8 cellular contexts compared by ENCODE assay signal in the genomic region with DNA sequence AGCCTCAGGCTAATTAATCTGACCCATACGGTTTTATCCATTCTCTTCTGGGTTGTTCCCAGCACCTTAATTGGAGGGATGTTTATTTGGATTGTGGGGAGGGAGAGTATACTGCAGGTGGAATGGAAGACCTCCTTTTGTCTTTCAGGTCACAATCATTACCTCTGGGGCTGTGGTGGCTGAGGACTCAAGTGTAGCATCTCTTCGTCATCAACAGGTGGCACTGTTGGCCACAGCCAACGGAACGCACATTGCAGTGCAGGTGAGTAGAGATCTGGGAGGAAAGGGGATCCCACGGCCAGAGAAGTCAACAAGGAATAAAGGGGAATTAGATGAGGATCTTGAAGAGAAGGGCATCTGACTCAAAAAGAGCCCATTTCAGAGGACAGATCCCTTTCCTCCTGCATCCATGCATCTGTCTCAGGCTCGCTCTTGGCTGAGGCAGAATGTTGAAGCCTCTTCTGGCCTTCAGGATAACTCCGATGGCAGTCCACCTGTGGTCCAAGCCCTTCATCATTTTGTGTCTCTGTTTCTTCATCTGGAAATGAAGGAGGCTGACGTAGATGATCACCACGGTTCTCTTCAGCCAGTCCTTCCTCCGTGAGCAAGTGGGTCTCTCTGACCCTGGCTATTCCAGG. TPM values are rescaled to one million over a fixed set of nuclear protein-coding genes. Genes with fewer than 3 reads are reported as not detected.
DNase-seq lines count a peak whose midpoint lies in the region; TF ChIP-seq lines count a peak whose summit lies in the region.

No MANE protein-coding gene starts in this region.

- intact Hi-C loops in MCF 10A (cut with micrococcal nuclease) (loop anchor here (10.0 kb wide), 1 partner anchor 290 kb away; no protein-coding TSS in a partner anchor), testis (cut with DNase I; ENCODE audit: low total_unique reads) (no loop called here)

- whole genome bisulfite sequencing in SK-N-SH (ENCODE audit: low lambda C conversion rate) = 64% methylated on average over 10 of the region's 10 CpGs
- 66 to 67% methylated on average over 10 of the region's 10 CpGs for WGBS in testis, 2 donors

- H3K9ac ChIP-seq in SK-N-SH = no peak overlapping the region

- no peaks in the 10 kb centered on the region for H3K9me3 Mint-ChIP-seq in MCF 10A (ENCODE audit: unreplicated experiment)

- TF ChIP-seq RAD21 in Ishikawa (IDR thresholded peaks at IDR 0.05; ENCODE audit: low read depth) = peak; percentile 78
- peak; percentile 85 for TF ChIP-seq RAD21 in SK-N-SH (IDR thresholded peaks at IDR 0.05; ENCODE audit: low read length)

- H4K20me1 ChIP-seq in SK-N-SH (ENCODE audit: insufficient read depth) = no peaks in the 10 kb centered on the region

- peaks cover 5% of the 10 kb centered on the region for H3K36me3 Mint-ChIP-seq in MCF 10A (ENCODE audit: insufficient read depth, unreplicated experiment)

- no peaks in the 10 kb centered on the region for H3F3A ChIP-seq in SK-N-SH (replicated peaks; ENCODE audit: insufficient read depth)

- H3K9me3 ChIP-seq in SK-N-SH (no peaks in the 10 kb centered on the region), testis (no peaks in the 10 kb centered on the region)

- H3K4me1 ChIP-seq in SK-N-SH (ENCODE audit: control insufficient read depth in 1 of 2, insufficient read depth in 2 of 2, low read depth in 1 of 2, low read length in 1 of 2) = peaks cover 0 to 4% of the 10 kb centered on the region in 2 experiments; a peak in 1 of 4 replicates
- peaks cover 4% of the 10 kb centered on the region for H3K4me1 ChIP-seq in testis

- no peak overlapping the region for H3K4me3 Mint-ChIP-seq in MCF 10A (ENCODE audit: unreplicated experiment)

- no peaks in the 10 kb centered on the region for H3K9me2 ChIP-seq in SK-N-SH

- H3K27me3 ChIP-seq in SK-N-SH (ENCODE audit: insufficient read depth) (no peaks in the 10 kb centered on the region), testis (no peaks in the 10 kb centered on the region)

- H3K27ac Mint-ChIP-seq in MCF 10A (ENCODE audit: low read depth, unreplicated experiment) = no peak overlapping the region

- TF ChIP-seq CTCF in SK-N-SH (IDR thresholded peaks at IDR 0.05) (peak; percentile 72), MCF 10A (IDR thresholded peaks at IDR 0.05; ENCODE audit: unreplicated experiment) (peak; percentile 80), testis (IDR thresholded peaks at IDR 0.05) (peak; percentile 11 to 54 (median 48))

- peaks cover 3% of the 10 kb centered on the region for H3K4me1 Mint-ChIP-seq in MCF 10A (ENCODE audit: insufficient read depth, unreplicated experiment)

- H3K36me3 ChIP-seq in SK-N-SH (replicated peaks in 1 of 2; ENCODE audit: control insufficient read depth in 1 of 2, insufficient read depth in 2 of 2, low read length in 1 of 2) (peaks cover 16 to 58% of the 10 kb centered on the region in 2 experiments), testis (ENCODE audit: low read depth, missing control alignments) (no peaks in the 10 kb centered on the region)

- no peak overlapping the region for H3K27ac ChIP-seq in SK-N-SH (ENCODE audit: low read depth in 2 of 2, low read length in 1 of 2)
- H3K27ac ChIP-seq in testis = no peak overlapping the region

- no peak overlapping the region for H3K4me2 ChIP-seq in SK-N-SH

- peak; percentile 6 for DNase-seq in DMS53 treated with DMSO at 0.1 percent for 48 hours (lab: John Stamatoyannopoulos, UW; ENCODE audit: unreplicated experiment)
- peak; percentile 86 for DNase-seq in SK-N-SH
- peak; percentile 57 for DNase-seq in MCF 10A (ENCODE audit: unreplicated experiment)
- DNase-seq in kidney glomerular epithelial cell (lab: John Stamatoyannopoulos, UW) = peak; percentile 2
- peak; percentile 44 for DNase-seq in testis
- no peak for DNase-seq in T1000 (lab: John Stamatoyannopoulos, UW)
- DNase-seq in medulla oblongata (ENCODE audit: extremely low spot score) = no peak

- H3K79me2 ChIP-seq in SK-N-SH (ENCODE audit: insufficient read depth) = no peaks in the 10 kb centered on the region

- H3K27me3 Mint-ChIP-seq in MCF 10A (ENCODE audit: insufficient read depth, unreplicated experiment) = no peaks in the 10 kb centered on the region

- H2AFZ ChIP-seq in SK-N-SH (ENCODE audit: low read depth) = no peak overlapping the region

- no TSS peak for BruUV-seq in MCF 10A (replicated peaks; lab: Mats Ljungman, UMichigan)

- POLR2A ChIA-PET in SK-N-SH (lab: Yijun Ruan, JAX) = no interaction called here
- POLR2A ChIA-PET in MCF 10A (lab: Yijun Ruan, JAX) = interaction anchor here (0.9 to 1.0 kb wide), 2 partner anchors 9 to 155 kb away, joined by 3 to 5 read pairs; no protein-coding TSS in a partner anchor

- CTCF ChIA-PET in SK-N-SH (lab: Yijun Ruan, JAX) = interaction anchor here (0.8 to 7.2 kb wide), 25 partner anchors 8 to 177 kb away, joined by 3 to 61 read pairs (median 7); a partner anchor contains a TSS
- CTCF ChIA-PET in MCF 10A (lab: Yijun Ruan, JAX) = interaction anchor here (0.6 to 3.1 kb wide), 13 partner anchors 9 to 172 kb away, joined by 3 to 17 read pairs (median 5); a partner anchor contains a TSS

- H3K4me3 ChIP-seq in SK-N-SH (ENCODE audit: low read depth in 2 of 2, low read length in 1 of 2) = no peak overlapping the region; a peak in 1 of 4 replicates
- no peak overlapping the region for H3K4me3 ChIP-seq in testis

- TF ChIP-seq POLR2A in testis (IDR thresholded peaks at IDR 0.05) = no peak

- TF ChIP-seq EP300 in Ishikawa (IDR thresholded peaks at IDR 0.05; ENCODE audit: borderline replicate concordance) = no peak
- no peak for TF ChIP-seq EP300 in SK-N-SH (IDR thresholded peaks at IDR 0.05; ENCODE audit: borderline replicate concordance in 1 of 2, low read depth in 1 of 2, low read length in 1 of 2)

TF ChIP-seq in Ishikawa, 13 proteins besides CTCF, POLR2A, EP300 and RAD21:
- TF ChIP-seq ZBTB7A (IDR thresholded peaks at IDR 0.05; ENCODE audit: low read depth) = no peak
- no peak for TF ChIP-seq NFIC (IDR thresholded peaks at IDR 0.05)

TF ChIP-seq in SK-N-SH, 30 proteins besides CTCF, POLR2A, EP300 and RAD21:
- TF ChIP-seq SMC3 (IDR thresholded peaks at IDR 0.05; ENCODE audit: low read depth, low read length) = peak; percentile 74
- no peak for TF ChIP-seq TAF1 (IDR thresholded peaks at IDR 0.05; ENCODE audit: borderline replicate concordance, low read depth, low read length)
- TF ChIP-seq NRF1 (IDR thresholded peaks at IDR 0.05; ENCODE audit: low read depth, low read length) = no peak

RNA-seq across cellular contexts. Expression of a gene that starts 3.2 kb away (rescaled TPM):
- polyA plus RNA-seq in SK-N-SH (2012; rRNA removed) (0.13 and 0.16 TPM in 2 replicates), testis (ENCODE audit: insufficient read depth, low read depth, low replicate concordance) (29.5 TPM)
- polyA plus RNA-seq in SK-N-SH (2012; cell fraction: cytosol; rRNA removed) = 0.06 and 0.17 TPM in 2 replicates
- 0.62 and 0.73 TPM in 2 replicates for polyA plus RNA-seq in SK-N-SH (2012; cell fraction: nucleus; rRNA removed)
- total RNA-seq in MCF 10A (2022) (17.8 and 23.1 TPM in 2 replicates), testis (10 to 100 TPM; 13.1 to 20.9 TPM)

RNA-seq across cellular contexts. Expression of a gene that starts 34.9 kb away (rescaled TPM):
- polyA plus RNA-seq in SK-N-SH (2012; rRNA removed) = 19.7 and 22.4 TPM in 2 replicates
- 6.5 and 10.7 TPM in 2 replicates for polyA plus RNA-seq in SK-N-SH (2012; cell fraction: cytosol; rRNA removed)
- polyA plus RNA-seq in SK-N-SH (2012; cell fraction: nucleus; rRNA removed) = 88.9 and 102 TPM in 2 replicates
- 28.0 and 28.4 TPM in 2 replicates for total RNA-seq in MCF 10A (2022)
- 10 to 100 TPM; 81.3 to 97.3 TPM for total RNA-seq in testis
- 76.9 TPM for polyA plus RNA-seq in testis (ENCODE audit: insufficient read depth, low read depth, low replicate concordance)

RNA-seq across cellular contexts. Expression of a gene that starts 47.9 kb away (rescaled TPM):
- 11.5 and 13.3 TPM in 2 replicates for polyA plus RNA-seq in SK-N-SH (2012; rRNA removed)
- polyA plus RNA-seq in SK-N-SH (2012; cell fraction: cytosol; rRNA removed) = 6.0 and 9.4 TPM in 2 replicates
- 19.3 and 20.2 TPM in 2 replicates for polyA plus RNA-seq in SK-N-SH (2012; cell fraction: nucleus; rRNA removed)
- 13.8 and 16.8 TPM in 2 replicates for total RNA-seq in MCF 10A (2022)
- 10 to 100 TPM; 21.0 to 23.0 TPM for total RNA-seq in testis
- polyA plus RNA-seq in testis (ENCODE audit: insufficient read depth, low read depth, low replicate concordance) = 21.5 TPM

Comparison
In these comparisons a context has a peak if more than half of its experiments do, and no peak if none do; other contexts are left out.
1. DNase-seq: peak in DMS53 treated with DMSO at 0.1 percent for 48 hours (single experiment), SK-N-SH (single experiment), MCF 10A (single experiment), kidney glomerular epithelial cell (single experiment) and testis (single experiment); none in T1000 (single experiment) and medulla oblongata (single experiment).
2. Peak in every context shown above with its lines, with median percentiles within 50 percentile points of each other: CTCF ChIP-seq.